Comparison of ENCODE assay signal across 17 cellular contexts in genomic region chr13:40024962-40025714, GRCh38.
DNase-seq lines count a peak whose midpoint lies in the region; ATAC-seq and TF ChIP-seq lines count a peak whose summit lies in the region.
"Had no signal": no experiment of that assay in that cellular context is flagged by ENCODE, and none has a peak within 500 bp of the region (broad histone marks: within the 10 kb centered on the region; RNA-seq: fewer than 3 reads in every experiment).

No MANE protein-coding gene starts in this region.

- POLR2A ChIA-PET in activated CD8-positive, alpha-beta T cell treated with anti-CD3 and anti-CD28 coated beads for 36 hours (lab: Charles Lee), result interaction anchor here (0.9 to 1.8 kb wide), 3 partner anchors 26 to 639 kb away, joined by 4 read pairs; no protein-coding TSS in a partner anchor
- POLR2A ChIA-PET in activated CD8-positive, alpha-beta T cell treated with anti-CD3 and anti-CD28 coated beads, Interleukin-2, amount 10 ng/mL, durations not matched to agents 7 days and 5 days (lab: Charles Lee), result interaction anchor here (0.7 kb wide), 1 partner anchor 297 kb away, joined by 3 read pairs; no protein-coding TSS in a partner anchor

- CTCF ChIA-PET in activated CD8-positive, alpha-beta T cell treated with anti-CD3 and anti-CD28 coated beads for 36 hours (lab: Charles Lee), result interaction anchor here (0.7 to 2.0 kb wide), 8 partner anchors 11 to 163 kb away, joined by 3 to 9 read pairs (median 4); no protein-coding TSS in a partner anchor
- CTCF ChIA-PET in activated CD8-positive, alpha-beta T cell treated with anti-CD3 and anti-CD28 coated beads, Interleukin-2, amount 10 ng/mL, durations not matched to agents 7 days and 5 days (lab: Charles Lee), result interaction anchor here (0.6 to 1.1 kb wide), 3 partner anchors 38 to 412 kb away, joined by 3 read pairs; no protein-coding TSS in a partner anchor

- peaks cover 40% of the 10 kb centered on the region for H3K4me1 Mint-ChIP-seq in activated CD8-positive, alpha-beta T cell treated with anti-CD3 and anti-CD28 coated beads for 36 hours (ENCODE audit: low read depth)
- H3K4me1 Mint-ChIP-seq in activated CD8-positive, alpha-beta T cell treated with anti-CD3 and anti-CD28 coated beads, Interleukin-2, amount 10 ng/mL, durations not matched to agents 7 days and 5 days (ENCODE audit: low read depth), result peaks cover 32% of the 10 kb centered on the region
- H3K4me1 Mint-ChIP-seq in natural killer cell treated with Interleukin-12 subunit alpha and Interleukin-12 subunit beta and Interleukin-15 and Interleukin-18, amount 100 ng/mL, for 72 hours (ENCODE audit: low read depth in 2 of 2), result peaks cover 9 to 27% of the 10 kb centered on the region in 2 donors
- peaks cover 0 to 5% of the 10 kb centered on the region in 2 donors for H3K4me1 Mint-ChIP-seq in natural killer cell
- H3K4me1 Mint-ChIP-seq in stimulated activated naive B cell treated with anti-CD40 and anti-IgM and Interleukin-4, amounts not matched to agents 10 μg/mL and 1 μg/mL and 100 μg/mL, for 72 hours, result peaks cover 27 to 48% of the 10 kb centered on the region in 2 donors

- peaks cover 5% of the 10 kb centered on the region for H3K27me3 Mint-ChIP-seq in activated CD8-positive, alpha-beta T cell treated with anti-CD3 and anti-CD28 coated beads for 36 hours
- H3K27me3 Mint-ChIP-seq in activated CD8-positive, alpha-beta T cell treated with anti-CD3 and anti-CD28 coated beads, Interleukin-2, amount 10 ng/mL, durations not matched to agents 7 days and 5 days (ENCODE audit: low read depth), result peaks cover 18% of the 10 kb centered on the region
- peaks cover 8 to 19% of the 10 kb centered on the region in 2 donors for H3K27me3 Mint-ChIP-seq in natural killer cell treated with Interleukin-12 subunit alpha and Interleukin-12 subunit beta and Interleukin-15 and Interleukin-18, amount 100 ng/mL, for 72 hours
- H3K27me3 Mint-ChIP-seq in natural killer cell (ENCODE audit: low read depth in 2 of 2), result peaks cover 0 to 22% of the 10 kb centered on the region in 2 donors
- H3K27me3 Mint-ChIP-seq in stimulated activated naive B cell treated with anti-CD40 and anti-IgM and Interleukin-4, amounts not matched to agents 10 μg/mL and 1 μg/mL and 100 μg/mL, for 72 hours, result no peaks in the 10 kb centered on the region

- TF ChIP-seq CTCF in activated CD8-positive, alpha-beta T cell treated with anti-CD3 and anti-CD28 coated beads for 36 hours (IDR thresholded peaks at IDR 0.05), result no peak
- no peak for TF ChIP-seq CTCF in natural killer cell (IDR thresholded peaks at IDR 0.05)
- no peak for TF ChIP-seq CTCF in fibroblast of the aortic adventitia (IDR thresholded peaks at IDR 0.05; ENCODE audit: insufficient read depth, low read length)

- ATAC-seq in activated CD8-positive, alpha-beta T cell treated with anti-CD3 and anti-CD28 coated beads for 36 hours, result no peak
- no peak for ATAC-seq in activated CD8-positive, alpha-beta T cell treated with anti-CD3 and anti-CD28 coated beads, Interleukin-2, amount 10 ng/mL, durations not matched to agents 7 days and 5 days
- ATAC-seq in natural killer cell treated with Interleukin-12 subunit alpha and Interleukin-12 subunit beta and Interleukin-15 and Interleukin-18, amount 100 ng/mL, for 72 hours, result no peak
- ATAC-seq in natural killer cell (no peak), HG03439 (IDR thresholded peaks at IDR 0.05; ENCODE audit: unreplicated experiment) (no peak), GM18511 (IDR thresholded peaks at IDR 0.05; ENCODE audit: unreplicated experiment) (no peak)
- no peak for ATAC-seq in stimulated activated naive B cell treated with anti-CD40 and anti-IgM and Interleukin-4, amounts not matched to agents 10 μg/mL and 1 μg/mL and 100 μg/mL, for 72 hours (replicated peaks)
- ATAC-seq: Panc1 had no signal

- H3K4me3 Mint-ChIP-seq in activated CD8-positive, alpha-beta T cell treated with anti-CD3 and anti-CD28 coated beads for 36 hours, result no peak overlapping the region
- no peak overlapping the region for H3K4me3 Mint-ChIP-seq in activated CD8-positive, alpha-beta T cell treated with anti-CD3 and anti-CD28 coated beads, Interleukin-2, amount 10 ng/mL, durations not matched to agents 7 days and 5 days
- peak overlapping the region; percentile 12 for H3K4me3 Mint-ChIP-seq in natural killer cell treated with Interleukin-12 subunit alpha and Interleukin-12 subunit beta and Interleukin-15 and Interleukin-18, amount 100 ng/mL, for 72 hours
- H3K4me3 Mint-ChIP-seq in natural killer cell, result no peak overlapping the region
- peak overlapping the region in 1 of 2 donors; percentile 8 for H3K4me3 Mint-ChIP-seq in stimulated activated naive B cell treated with anti-CD40 and anti-IgM and Interleukin-4, amounts not matched to agents 10 μg/mL and 1 μg/mL and 100 μg/mL, for 72 hours

- peaks cover 8% of the 10 kb centered on the region for H3K36me3 Mint-ChIP-seq in activated CD8-positive, alpha-beta T cell treated with anti-CD3 and anti-CD28 coated beads for 36 hours (ENCODE audit: low read depth)
- H3K36me3 Mint-ChIP-seq in activated CD8-positive, alpha-beta T cell treated with anti-CD3 and anti-CD28 coated beads, Interleukin-2, amount 10 ng/mL, durations not matched to agents 7 days and 5 days (ENCODE audit: low read depth), result peaks cover 6% of the 10 kb centered on the region
- H3K36me3 Mint-ChIP-seq in natural killer cell treated with Interleukin-12 subunit alpha and Interleukin-12 subunit beta and Interleukin-15 and Interleukin-18, amount 100 ng/mL, for 72 hours, result no peaks in the 10 kb centered on the region
- no peaks in the 10 kb centered on the region for H3K36me3 Mint-ChIP-seq in natural killer cell
- H3K36me3 Mint-ChIP-seq in stimulated activated naive B cell treated with anti-CD40 and anti-IgM and Interleukin-4, amounts not matched to agents 10 μg/mL and 1 μg/mL and 100 μg/mL, for 72 hours, result peaks cover 7 to 12% of the 10 kb centered on the region in 2 donors

- peaks cover 13% of the 10 kb centered on the region for H3K9me3 Mint-ChIP-seq in activated CD8-positive, alpha-beta T cell treated with anti-CD3 and anti-CD28 coated beads for 36 hours
- H3K9me3 Mint-ChIP-seq in activated CD8-positive, alpha-beta T cell treated with anti-CD3 and anti-CD28 coated beads, Interleukin-2, amount 10 ng/mL, durations not matched to agents 7 days and 5 days (ENCODE audit: insufficient read depth), result peaks cover 4% of the 10 kb centered on the region
- H3K9me3 Mint-ChIP-seq in natural killer cell treated with Interleukin-12 subunit alpha and Interleukin-12 subunit beta and Interleukin-15 and Interleukin-18, amount 100 ng/mL, for 72 hours, result no peaks in the 10 kb centered on the region
- H3K9me3 Mint-ChIP-seq in natural killer cell, result no peaks in the 10 kb centered on the region
- H3K9me3 Mint-ChIP-seq in stimulated activated naive B cell treated with anti-CD40 and anti-IgM and Interleukin-4, amounts not matched to agents 10 μg/mL and 1 μg/mL and 100 μg/mL, for 72 hours, result peaks cover 3 to 4% of the 10 kb centered on the region in 2 donors

- DNase-seq in activated CD8-positive, alpha-beta T cell treated with anti-CD3 and anti-CD28 coated beads for 36 hours, result no peak
- no peak for DNase-seq in activated CD8-positive, alpha-beta T cell treated with anti-CD3 and anti-CD28 coated beads, Interleukin-2, amount 10 ng/mL, durations not matched to agents 7 days and 5 days
- no peak for DNase-seq in natural killer cell treated with Interleukin-12 subunit alpha and Interleukin-12 subunit beta and Interleukin-15 and Interleukin-18, amount 100 ng/mL, for 72 hours (ENCODE audit: low spot score)
- no peak for DNase-seq in natural killer cell
- DNase-seq in fibroblast of the aortic adventitia (ENCODE audit: low read depth), result peak; percentile 4
- DNase-seq in stimulated activated naive B cell treated with anti-CD40 and anti-IgM and Interleukin-4, amounts not matched to agents 10 μg/mL and 1 μg/mL and 100 μg/mL, for 72 hours, result no peak
- DNase-seq: AML-193, DMS53, H7, Kasumi-1, MV-4-11, NCI-H1417 treated with DMSO at 0.1 percent for 48 hours, NCI-H2029, NCI-H510A had no signal

- peak overlapping the region; percentile 38 for H3K27ac Mint-ChIP-seq in activated CD8-positive, alpha-beta T cell treated with anti-CD3 and anti-CD28 coated beads for 36 hours
- no peak overlapping the region for H3K27ac Mint-ChIP-seq in activated CD8-positive, alpha-beta T cell treated with anti-CD3 and anti-CD28 coated beads, Interleukin-2, amount 10 ng/mL, durations not matched to agents 7 days and 5 days
- no peak overlapping the region for H3K27ac Mint-ChIP-seq in natural killer cell treated with Interleukin-12 subunit alpha and Interleukin-12 subunit beta and Interleukin-15 and Interleukin-18, amount 100 ng/mL, for 72 hours
- H3K27ac Mint-ChIP-seq in natural killer cell, result no peak overlapping the region
- peak overlapping the region; percentile 39 for H3K27ac Mint-ChIP-seq in stimulated activated naive B cell treated with anti-CD40 and anti-IgM and Interleukin-4, amounts not matched to agents 10 μg/mL and 1 μg/mL and 100 μg/mL, for 72 hours

- no peak overlapping the region for H3K4me3 ChIP-seq in fibroblast of the aortic adventitia (ENCODE audit: low read depth, low read length)

- intact Hi-C loops in activated CD8-positive, alpha-beta T cell treated with anti-CD3 and anti-CD28 coated beads for 36 hours (cut with micrococcal nuclease), result loop anchor here (5.0 kb wide), 2 partner anchors 68 to 248 kb away; no protein-coding TSS in a partner anchor
- intact Hi-C loops in natural killer cell (cut with micrococcal nuclease), result no loop called here

Comparison
In these comparisons a context has a peak if more than half of its experiments do, and no peak if none do; other contexts are left out.
1. H3K27ac Mint-ChIP-seq: peak in activated CD8-positive, alpha-beta T cell treated with anti-CD3 and anti-CD28 coated beads for 36 hours (single experiment) and stimulated activated naive B cell treated with anti-CD40 and anti-IgM and Interleukin-4, amounts not matched to agents 10 μg/mL and 1 μg/mL and 100 μg/mL, for 72 hours (single experiment); none in activated CD8-positive, alpha-beta T cell treated with anti-CD3 and anti-CD28 coated beads, Interleukin-2, amount 10 ng/mL, durations not matched to agents 7 days and 5 days (single experiment), natural killer cell treated with Interleukin-12 subunit alpha and Interleukin-12 subunit beta and Interleukin-15 and Interleukin-18, amount 100 ng/mL, for 72 hours (0 of 2) and natural killer cell (0 of 2).